In genomic region chr7:45832433-45833177, GRCh38 we compare ENCODE assay signal across 15 cellular contexts. TPM values are rescaled to one million over a fixed set of nuclear protein-coding genes. Genes with fewer than 3 reads are reported as not detected.
A peak's percentile ranks its signal among the peaks of the same experiment; 100 is the strongest.
DNase-seq lines count a peak whose midpoint lies in the region; ATAC-seq and TF ChIP-seq lines count a peak whose summit lies in the region.
"Not testable (repeated sequence)": the region's sequence is repeated elsewhere in the genome, so short reads cannot be mapped to it uniquely, and the experiment has no call there.
"Had no signal": no experiment of that assay in that cellular context is flagged by ENCODE, and none has a peak within 500 bp of the region (broad histone marks: within the 10 kb centered on the region; RNA-seq: fewer than 3 reads in every experiment).

No MANE protein-coding gene starts in this region.

- H3K4me3 ChIP-seq in AG09309 (ENCODE audit: control insufficient read depth, low read depth, low read length); WERI-Rb-1 (ENCODE audit: low read depth, low read length); fibroblast of mammary gland (ENCODE audit: control insufficient read depth, low read depth, low read length): not testable (repeated sequence)

- DNase-seq in AG09309 (ENCODE audit: low read depth), result peak; percentile 1
- peak; percentile 40 for DNase-seq in EH (ENCODE audit: low read depth)
- DNase-seq in NCI-H1092 treated with DMSO at 0.1 percent for 48 hours (lab: John Stamatoyannopoulos, UW), result peak; percentile 26
- DNase-seq in NCI-H524 treated with DMSO at 0.1 percent for 48 hours (lab: John Stamatoyannopoulos, UW), result peak; percentile 6
- DNase-seq in WERI-Rb-1, result peak; percentile 30
- DNase-seq in fibroblast of mammary gland (ENCODE audit: low read depth), result peak; percentile 81
- peak; percentile 24 for DNase-seq in iris pigment epithelial cell (ENCODE audit: low read depth)
- not testable (repeated sequence) for DNase-seq in sciatic nerve (ENCODE audit: low spot score)

- H3K27ac ChIP-seq in WERI-Rb-1, result not testable (repeated sequence)

- peak; percentile 92 for ATAC-seq in sciatic nerve

- H3K9me3 ChIP-seq in WERI-Rb-1 (ENCODE audit: severe bottlenecking), result not testable (repeated sequence)

- not testable (repeated sequence) for H3K36me3 ChIP-seq in WERI-Rb-1

- intact Hi-C loops in sciatic nerve (cut with DNase I), result not testable (repeated sequence)

- H3K27me3 ChIP-seq in WERI-Rb-1 (ENCODE audit: insufficient read depth, low read depth, severe bottlenecking), result not testable (repeated sequence)

- not testable (repeated sequence) for TF ChIP-seq CTCF in AG09309 (IDR thresholded peaks at IDR 0.05; ENCODE audit: control insufficient read depth, insufficient read depth, low read depth, low read length, missing control alignments); WERI-Rb-1 (IDR thresholded peaks at IDR 0.05; ENCODE audit: low read depth, low read length); fibroblast of mammary gland (conservative IDR thresholded peaks at IDR 0.05; ENCODE audit: control insufficient read depth, insufficient read depth, low read depth, low read length)

RNA-seq across cellular contexts. Expression of gene CCDC201, which starts 40.3 kb away (rescaled TPM):
- not detected for total RNA-seq in sciatic nerve
- total RNA-seq: activated CD4-positive, alpha-beta memory T cell treated with anti-CD3 and anti-CD28 coated beads for 36 hours; activated T-cell treated with anti-CD3 and anti-CD28 coated beads, Interleukin-2, amount 50 U/mL, for 72 hours; astrocyte; glomerular endothelial cell; left ventricle myocardium inferior; naive thymus-derived CD4-positive, alpha-beta T cell; right atrium auricular region had no signal

RNA-seq across cellular contexts. Expression of gene IGFBP1, which starts 55.7 kb away (rescaled TPM):
- not detected for total RNA-seq in sciatic nerve
- total RNA-seq: activated CD4-positive, alpha-beta memory T cell treated with anti-CD3 and anti-CD28 coated beads for 36 hours; activated T-cell treated with anti-CD3 and anti-CD28 coated beads, Interleukin-2, amount 50 U/mL, for 72 hours; astrocyte; glomerular endothelial cell; left ventricle myocardium inferior; naive thymus-derived CD4-positive, alpha-beta T cell had no signal
